Comparison of ENCODE assay signal across 8 cellular contexts in genomic region chr14:49861923-49862673, GRCh38. TPM values are rescaled to one million over a fixed set of nuclear protein-coding genes. Genes with fewer than 3 reads are reported as not detected.
DNase-seq lines count a peak whose midpoint lies in the region; TF ChIP-seq lines count a peak whose summit lies in the region.

No MANE protein-coding gene starts in this region.

- TF ChIP-seq CTCF in suprapubic skin (IDR thresholded peaks at IDR 0.05), result peak; percentile 100

- no peak overlapping the region for H3K27ac Mint-ChIP-seq in activated naive CD4-positive, alpha-beta T cell treated with anti-CD3 and anti-CD28 coated beads, Interleukin-2, amount 10 ng/mL, durations not matched to agents 7 days and 5 days

- TF ChIP-seq POLR2A in suprapubic skin (IDR thresholded peaks at IDR 0.05), result no peak

- CTCF ChIA-PET in activated naive CD4-positive, alpha-beta T cell treated with anti-CD3 and anti-CD28 coated beads, Interleukin-2, amount 10 ng/mL, durations not matched to agents 7 days and 5 days (lab: Charles Lee), result interaction anchor here (0.8 to 4.7 kb wide), 30 partner anchors 9 to 394 kb away, joined by 3 to 103 read pairs (median 6); partner anchors contain the start of genes ARF6, NEMF, POLE2 and VCPKMT

- H3K36me3 Mint-ChIP-seq in activated naive CD4-positive, alpha-beta T cell treated with anti-CD3 and anti-CD28 coated beads, Interleukin-2, amount 10 ng/mL, durations not matched to agents 7 days and 5 days, result peaks cover 5% of the 10 kb centered on the region

- peaks cover 8% of the 10 kb centered on the region for H3K27me3 Mint-ChIP-seq in activated naive CD4-positive, alpha-beta T cell treated with anti-CD3 and anti-CD28 coated beads, Interleukin-2, amount 10 ng/mL, durations not matched to agents 7 days and 5 days

- H3K4me3 Mint-ChIP-seq in activated naive CD4-positive, alpha-beta T cell treated with anti-CD3 and anti-CD28 coated beads, Interleukin-2, amount 10 ng/mL, durations not matched to agents 7 days and 5 days, result no peak overlapping the region

- H3K9me3 ChIP-seq in SJSA1 (replicated peaks) (no peaks in the 10 kb centered on the region), suprapubic skin (no peaks in the 10 kb centered on the region)

- H3K4me3 ChIP-seq in SJSA1 (peak overlapping the region; percentile 49), suprapubic skin (peak overlapping the region; percentile 71)

- no peaks in the 10 kb centered on the region for H3K27me3 ChIP-seq in SJSA1 (replicated peaks)
- no peaks in the 10 kb centered on the region for H3K27me3 ChIP-seq in suprapubic skin

- H3K27ac ChIP-seq in SJSA1, result peak overlapping the region; percentile 93
- H3K27ac ChIP-seq in suprapubic skin, result peak overlapping the region; percentile 99

- no peaks in the 10 kb centered on the region for H3K9me3 Mint-ChIP-seq in activated naive CD4-positive, alpha-beta T cell treated with anti-CD3 and anti-CD28 coated beads, Interleukin-2, amount 10 ng/mL, durations not matched to agents 7 days and 5 days

- WGBS in suprapubic skin, result under 1% methylated on average over 28 of the region's 32 CpGs

- peaks cover 6% of the 10 kb centered on the region; the same call in 1 of the 2 replicates for H3K4me1 ChIP-seq in SJSA1 (replicated peaks)
- peaks cover 31% of the 10 kb centered on the region for H3K4me1 ChIP-seq in suprapubic skin

- TF ChIP-seq EP300 in suprapubic skin (IDR thresholded peaks at IDR 0.05), result no peak

- H3K4me1 Mint-ChIP-seq in activated naive CD4-positive, alpha-beta T cell treated with anti-CD3 and anti-CD28 coated beads, Interleukin-2, amount 10 ng/mL, durations not matched to agents 7 days and 5 days, result peaks cover 33% of the 10 kb centered on the region

- DNase-seq in DMS153 (lab: John Stamatoyannopoulos, UW), result peak; percentile 50
- DNase-seq in H4 (ENCODE audit: low spot score), result peak; percentile 79
- DNase-seq in MV-4-11 (lab: John Stamatoyannopoulos, UW), result peak; percentile 76
- DNase-seq in SJSA1 (ENCODE audit: low read depth in 1 of 2, low spot score in 2 of 2), result peak; percentile 81 to 96
- peak; percentile 88 for DNase-seq in activated naive CD4-positive, alpha-beta T cell treated with anti-CD3 and anti-CD28 coated beads, Interleukin-2, amount 10 ng/mL, durations not matched to agents 7 days and 5 days
- peak; percentile 87 for DNase-seq in glomerular endothelial cell (ENCODE audit: extremely low read depth, low read depth, low spot score)
- DNase-seq in occipital lobe (lab: John Stamatoyannopoulos, UW), result peak; percentile 72
- peak; percentile 93 to 96 for DNase-seq in suprapubic skin (ENCODE audit: low spot score in 2 of 2)

- H3K36me3 ChIP-seq in SJSA1 (no peaks in the 10 kb centered on the region), suprapubic skin (no peaks in the 10 kb centered on the region)

RNA-seq across cellular contexts. Expression of gene NEMF, which starts 9.5 kb away (rescaled TPM):
- total RNA-seq in H4 (2014; rRNA removed; shearing (Covaris generic)), result 30.3 and 31.7 TPM in 2 replicates
- 30.4 and 42.7 TPM in 2 replicates for total RNA-seq in SJSA1 (2014; rRNA removed; shearing (Covaris generic))
- total RNA-seq in glomerular endothelial cell (25.1 and 59.4 TPM in 2 replicates), occipital lobe (145 TPM), suprapubic skin (100 to 1,000 TPM in 1 of 4 donors, 10 to 100 TPM in 3; 70.6 to 181 (median 81.5) TPM)

RNA-seq across cellular contexts. Expression of gene ARF6, which starts 30.8 kb away (rescaled TPM):
- 20.8 and 32.7 TPM in 2 replicates for total RNA-seq in H4 (2014; rRNA removed; shearing (Covaris generic))
- 60.9 and 61.2 TPM in 2 replicates for total RNA-seq in SJSA1 (2014; rRNA removed; shearing (Covaris generic))
- total RNA-seq in glomerular endothelial cell (73.9 and 74.7 TPM in 2 replicates), occipital lobe (61.3 TPM), suprapubic skin (100 to 1,000 TPM in 1 of 4 donors, 10 to 100 TPM in 3; 48.0 to 125 (median 85.3) TPM)

Comparison
In these comparisons a context has a peak if more than half of its experiments do, and no peak if none do; other contexts are left out.
1. Peak in every context shown above with its lines: DNase-seq, H3K4me3 ChIP-seq and H3K27ac ChIP-seq.